In genomic region chr2:60262178-60262577, GRCh38 we compare ENCODE assay signal across 27 cellular contexts.
DNase-seq lines count a peak whose midpoint lies in the region; ATAC-seq lines count a peak whose summit lies in the region.
"Had no signal": no experiment of that assay in that cellular context is flagged by ENCODE, and none has a peak within 500 bp of the region (broad histone marks: within the 10 kb centered on the region; RNA-seq: fewer than 3 reads in every experiment).

No MANE protein-coding gene starts in this region.

- no peak overlapping the region for H3K4me3 ChIP-seq in mesendoderm (ENCODE audit: low read length)
- H3K4me3 ChIP-seq: gastroesophageal sphincter, lung, prostate gland, right lobe of liver, spleen, thyroid gland had no signal

- peak overlapping the region; percentile 19 for H3K23ac ChIP-seq in mesendoderm (ENCODE audit: low read length)

- H3K27ac ChIP-seq in mesendoderm (ENCODE audit: low read depth, low read length), result no peak overlapping the region
- H3K27ac ChIP-seq: gastroesophageal sphincter, prostate gland, right lobe of liver, spleen, thyroid gland, WERI-Rb-1 had no signal

- H4K8ac ChIP-seq in mesendoderm (ENCODE audit: low read depth, low read length), result no peak overlapping the region

- H3K4me1 ChIP-seq in mesendoderm (ENCODE audit: control insufficient read depth, low read depth, low read length), result no peaks in the 10 kb centered on the region
- H3K4me1 ChIP-seq: Caco-2, gastroesophageal sphincter, prostate gland, spleen, thyroid gland had no signal

- no peaks in the 10 kb centered on the region for H3K36me3 Mint-ChIP-seq in activated CD4-positive, alpha-beta T cell treated with anti-CD3 and anti-CD28 coated beads, Interleukin-2, amount 10 ng/mL, durations not matched to agents 7 days and 5 days (ENCODE audit: low read depth)
- H3K36me3 Mint-ChIP-seq: naive thymus-derived CD8-positive, alpha-beta T cell; T-cell had no signal

- no peaks in the 10 kb centered on the region for H3K27me3 Mint-ChIP-seq in activated CD4-positive, alpha-beta T cell treated with anti-CD3 and anti-CD28 coated beads, Interleukin-2, amount 10 ng/mL, durations not matched to agents 7 days and 5 days

- no peaks in the 10 kb centered on the region for H3K79me1 ChIP-seq in mesendoderm (ENCODE audit: low read length)

- CTCF ChIA-PET in activated CD4-positive, alpha-beta T cell treated with anti-CD3 and anti-CD28 coated beads, Interleukin-2, amount 10 ng/mL, durations not matched to agents 7 days and 5 days (lab: Charles Lee), result no interaction called here

- H4K5ac ChIP-seq in mesendoderm (ENCODE audit: low read length), result no peak overlapping the region

- H2BK120ac ChIP-seq in mesendoderm (ENCODE audit: low read depth, low read length), result no peak overlapping the region

- H3K4me2 ChIP-seq in mesendoderm (ENCODE audit: low read length), result no peak overlapping the region

- peaks cover 7% of the 10 kb centered on the region for H3K9me3 Mint-ChIP-seq in activated CD4-positive, alpha-beta T cell treated with anti-CD3 and anti-CD28 coated beads, Interleukin-2, amount 10 ng/mL, durations not matched to agents 7 days and 5 days

- H2AK5ac ChIP-seq in mesendoderm (ENCODE audit: low read length), result no peak overlapping the region

- H3K4ac ChIP-seq in mesendoderm (ENCODE audit: low read depth, low read length), result no peak overlapping the region

- H3K56ac ChIP-seq in mesendoderm (ENCODE audit: low read length), result no peak overlapping the region

- H2BK5ac ChIP-seq in mesendoderm (ENCODE audit: low read length), result no peak overlapping the region

- no peaks in the 10 kb centered on the region for H3K4me1 Mint-ChIP-seq in activated CD4-positive, alpha-beta T cell treated with anti-CD3 and anti-CD28 coated beads, Interleukin-2, amount 10 ng/mL, durations not matched to agents 7 days and 5 days

- DNase-seq in NCI-H1092 (lab: John Stamatoyannopoulos, UW) (peak; percentile 40), NCI-H2081 treated with DMSO at 0.1 percent for 48 hours (lab: John Stamatoyannopoulos, UW) (peak; percentile 5), NCI-H748 (lab: John Stamatoyannopoulos, UW; ENCODE audit: unreplicated experiment) (peak; percentile 68), mesendoderm (no peak), C1 segment of cervical spinal cord (lab: John Stamatoyannopoulos, UW) (no peak)
- no peak for DNase-seq in activated CD4-positive, alpha-beta T cell treated with anti-CD3 and anti-CD28 coated beads, Interleukin-2, amount 10 ng/mL, durations not matched to agents 7 days and 5 days
- DNase-seq: ACHN; activated CD4-positive, alpha-beta T cell treated with anti-CD3 and anti-CD28 coated beads for 4 hours; activated naive CD4-positive, alpha-beta T cell treated with anti-CD3 and anti-CD28 coated beads, Interleukin-2, amount 50 U/mL, for 16 hours; amniotic stem cell; Caco-2; hippocampal formation; naive thymus-derived CD8-positive, alpha-beta T cell; NCI-H1048; NCI-H526; nucleus accumbens; right lobe of liver; RPMI8226; spleen; T-cell; WERI-Rb-1 had no signal

- ATAC-seq in GM18867 (IDR thresholded peaks at IDR 0.05; ENCODE audit: unreplicated experiment), result no peak
- ATAC-seq: gastroesophageal sphincter; naive thymus-derived CD8-positive, alpha-beta T cell; right lobe of liver; T-cell had no signal

- no peak overlapping the region for H3K18ac ChIP-seq in mesendoderm (ENCODE audit: low read length)

- H3K79me2 ChIP-seq in mesendoderm (ENCODE audit: control insufficient read depth, insufficient read depth, low read length), result no peaks in the 10 kb centered on the region

- H3K27ac Mint-ChIP-seq in activated CD4-positive, alpha-beta T cell treated with anti-CD3 and anti-CD28 coated beads, Interleukin-2, amount 10 ng/mL, durations not matched to agents 7 days and 5 days, result no peak overlapping the region
- H3K27ac Mint-ChIP-seq: activated T-helper 2 cell treated with anti-CD3 and anti-CD28 coated beads, Interferon-gamma antibody, Interleukin-2, Interleukin-4, amounts not matched to agents 10 μg/mL and 5 μg/mL and 100 μg/mL, durations not matched to agents 14 hours and 24 hours and 36 hours; naive thymus-derived CD8-positive, alpha-beta T cell; T-cell had no signal

- H3K36me3 ChIP-seq in mesendoderm (ENCODE audit: control insufficient read depth, insufficient read depth, low read length), result no peaks in the 10 kb centered on the region
- H3K36me3 ChIP-seq: gastroesophageal sphincter, prostate gland, right lobe of liver, spleen, thyroid gland, WERI-Rb-1 had no signal

- no peak overlapping the region for H2BK15ac ChIP-seq in mesendoderm (replicated peaks; ENCODE audit: low read depth)

- no peak overlapping the region for H3K9ac ChIP-seq in mesendoderm (ENCODE audit: low read length)

- WGBS in mesendoderm (ENCODE audit: extremely low coverage, insufficient coverage, low lambda C conversion rate), result no CpG with 5 or more reads among the region's 7 CpGs

- POLR2A ChIA-PET in activated CD4-positive, alpha-beta T cell treated with anti-CD3 and anti-CD28 coated beads, Interleukin-2, amount 10 ng/mL, durations not matched to agents 7 days and 5 days (lab: Charles Lee), result no interaction called here

- H3K27me3 ChIP-seq in mesendoderm (ENCODE audit: insufficient read depth, low read length, poor library complexity), result no peaks in the 10 kb centered on the region
- H3K27me3 ChIP-seq: gastroesophageal sphincter, right lobe of liver, spleen, thyroid gland had no signal

- no peak overlapping the region for H3K4me3 Mint-ChIP-seq in activated CD4-positive, alpha-beta T cell treated with anti-CD3 and anti-CD28 coated beads, Interleukin-2, amount 10 ng/mL, durations not matched to agents 7 days and 5 days
- H3K4me3 Mint-ChIP-seq: naive thymus-derived CD8-positive, alpha-beta T cell; T-cell had no signal

Comparison
In these comparisons a context has a peak if more than half of its experiments do, and no peak if none do; other contexts are left out.
1. DNase-seq: peak in NCI-H1092 (single experiment), NCI-H2081 treated with DMSO at 0.1 percent for 48 hours (single experiment) and NCI-H748 (single experiment); none in mesendoderm (single experiment), C1 segment of cervical spinal cord (0 of 14) and activated CD4-positive, alpha-beta T cell treated with anti-CD3 and anti-CD28 coated beads, Interleukin-2, amount 10 ng/mL, durations not matched to agents 7 days and 5 days (single experiment).